9 cellular contexts compared by ENCODE assay signal in genomic region chr7:92737706-92738105, GRCh38.
A peak's percentile ranks its signal among the peaks of the same experiment; 100 is the strongest.
DNase-seq lines count a peak whose midpoint lies in the region; ATAC-seq and TF ChIP-seq lines count a peak whose summit lies in the region.
"Had no signal": no experiment of that assay in that cellular context is flagged by ENCODE, and none has a peak within 500 bp of the region (broad histone marks: within the 10 kb centered on the region; RNA-seq: fewer than 3 reads in every experiment).

No MANE protein-coding gene starts in this region.

- no peak for TF ChIP-seq POLR2A in tibial nerve (IDR thresholded peaks at IDR 0.05)

- peaks cover 40% of the 10 kb centered on the region for H3K36me3 Mint-ChIP-seq in activated naive CD4-positive, alpha-beta T cell treated with anti-CD3 and anti-CD28 coated beads for 36 hours (ENCODE audit: low read depth)

- CTCF ChIA-PET in activated naive CD4-positive, alpha-beta T cell treated with anti-CD3 and anti-CD28 coated beads for 36 hours (lab: Charles Lee), result interaction anchor here (0.7 to 0.8 kb wide), 2 partner anchors 147 to 1372 kb away, joined by 3 to 4 read pairs; no protein-coding TSS in a partner anchor

- H3K4me1 ChIP-seq in tibial nerve, result peaks cover 0 to 8% (median 0%) of the 10 kb centered on the region in 4 donors
- H3K4me1 ChIP-seq: neural progenitor cell had no signal

- peak overlapping the region; percentile 78 for H3K27ac Mint-ChIP-seq in activated naive CD4-positive, alpha-beta T cell treated with anti-CD3 and anti-CD28 coated beads for 36 hours
- H3K27ac Mint-ChIP-seq in stimulated activated naive CD8-positive, alpha-beta T cell treated with anti-CD3 and anti-CD28 coated beads, Interleukin-15, amount 100 ng/mL, for 72 hours, result no peak overlapping the region
- H3K27ac Mint-ChIP-seq: neural progenitor cell had no signal

- DNase-seq in activated naive CD4-positive, alpha-beta T cell treated with anti-CD3 and anti-CD28 coated beads for 36 hours, result no peak
- no peak for DNase-seq in activated naive CD4-positive, alpha-beta T cell (lab: John Stamatoyannopoulos, UW)
- DNase-seq in stimulated activated naive CD8-positive, alpha-beta T cell treated with anti-CD3 and anti-CD28 coated beads, Interleukin-15, amount 100 ng/mL, for 72 hours, result no peak
- DNase-seq in NCI-H1694 (lab: John Stamatoyannopoulos, UW), result no peak
- DNase-seq in tibial nerve (ENCODE audit: low spot score in 2 of 2), result no peak
- no peak for DNase-seq in SHP77 (lab: John Stamatoyannopoulos, UW)

- ATAC-seq in GM21786 (IDR thresholded peaks at IDR 0.05; ENCODE audit: unreplicated experiment), result peak; percentile 97
- ATAC-seq in HG03354 (IDR thresholded peaks at IDR 0.05; ENCODE audit: poor library complexity, severe bottlenecking, unreplicated experiment), result peak; percentile 98
- peak; percentile 76 for ATAC-seq in stimulated activated naive CD8-positive, alpha-beta T cell treated with anti-CD3 and anti-CD28 coated beads, Interleukin-15, amount 100 ng/mL, for 72 hours

- H3K27ac ChIP-seq in tibial nerve, result no peak overlapping the region
- H3K27ac ChIP-seq: neural progenitor cell had no signal

- H3K9me3 ChIP-seq in tibial nerve, result no peaks in the 10 kb centered on the region

- TF ChIP-seq CTCF in tibial nerve (IDR thresholded peaks at IDR 0.05), result no peak

- H3K4me3 Mint-ChIP-seq in activated naive CD4-positive, alpha-beta T cell treated with anti-CD3 and anti-CD28 coated beads for 36 hours, result no peak overlapping the region
- H3K4me3 Mint-ChIP-seq in stimulated activated naive CD8-positive, alpha-beta T cell treated with anti-CD3 and anti-CD28 coated beads, Interleukin-15, amount 100 ng/mL, for 72 hours, result peak overlapping the region in 1 of 2 donors; percentile 51
- H3K4me3 Mint-ChIP-seq: neural progenitor cell had no signal

- no peak overlapping the region for H3K4me3 ChIP-seq in tibial nerve
- H3K4me3 ChIP-seq: neural progenitor cell had no signal

- intact Hi-C loops in activated naive CD4-positive, alpha-beta T cell treated with anti-CD3 and anti-CD28 coated beads for 36 hours (cut with micrococcal nuclease), result no loop called here

- H3K9me3 Mint-ChIP-seq in activated naive CD4-positive, alpha-beta T cell treated with anti-CD3 and anti-CD28 coated beads for 36 hours, result peaks cover 3% of the 10 kb centered on the region
- no peaks in the 10 kb centered on the region for H3K9me3 Mint-ChIP-seq in stimulated activated naive CD8-positive, alpha-beta T cell treated with anti-CD3 and anti-CD28 coated beads, Interleukin-15, amount 100 ng/mL, for 72 hours
- H3K9me3 Mint-ChIP-seq: neural progenitor cell had no signal

- no peak for TF ChIP-seq EP300 in tibial nerve (IDR thresholded peaks at IDR 0.05)

- H3K36me3 ChIP-seq in tibial nerve, result no peaks in the 10 kb centered on the region
- H3K36me3 ChIP-seq: neural progenitor cell had no signal

- H3K27me3 Mint-ChIP-seq in activated naive CD4-positive, alpha-beta T cell treated with anti-CD3 and anti-CD28 coated beads for 36 hours (ENCODE audit: low read depth), result no peaks in the 10 kb centered on the region
- no peaks in the 10 kb centered on the region for H3K27me3 Mint-ChIP-seq in stimulated activated naive CD8-positive, alpha-beta T cell treated with anti-CD3 and anti-CD28 coated beads, Interleukin-15, amount 100 ng/mL, for 72 hours

- 65 to 79% methylated on average over 1 of the region's 1 CpG for WGBS in tibial nerve, 2 donors

- H3K4me1 Mint-ChIP-seq in activated naive CD4-positive, alpha-beta T cell treated with anti-CD3 and anti-CD28 coated beads for 36 hours (ENCODE audit: low read depth), result peaks cover 57% of the 10 kb centered on the region
- peaks cover 46% of the 10 kb centered on the region for H3K4me1 Mint-ChIP-seq in stimulated activated naive CD8-positive, alpha-beta T cell treated with anti-CD3 and anti-CD28 coated beads, Interleukin-15, amount 100 ng/mL, for 72 hours
- H3K4me1 Mint-ChIP-seq: neural progenitor cell had no signal

- no peaks in the 10 kb centered on the region for H3K27me3 ChIP-seq in tibial nerve
- H3K27me3 ChIP-seq: neural progenitor cell had no signal
